Comparison of ENCODE assay signal across 8 cellular contexts in genomic region chr10:103592186-103593021, GRCh38.
A peak's percentile ranks its signal among the peaks of the same experiment; 100 is the strongest.
DNase-seq lines count a peak whose midpoint lies in the region; ATAC-seq, FAIRE-seq and TF ChIP-seq lines count a peak whose summit lies in the region.

No MANE protein-coding gene starts in this region.

- no TSS peak for BruUV-seq in endothelial cell of umbilical vein (replicated peaks; lab: Mats Ljungman, UMichigan)

- H3K4me2 ChIP-seq in endothelial cell of umbilical vein (ENCODE audit: insufficient read depth, low read length) = no peak overlapping the region
- H3K4me2 ChIP-seq in neural cell (ENCODE audit: low read length) = no peak overlapping the region

- POLR2A ChIA-PET in endothelial cell of umbilical vein (lab: Charles Lee) = no interaction called here

- FAIRE-seq in endothelial cell of umbilical vein (lab: Jason Lieb, UNC) = peak; percentile 73

- H3K36me3 ChIP-seq in endothelial cell of umbilical vein (ENCODE audit: control insufficient read depth in 2 of 2, extremely low read depth in 1 of 2, insufficient read depth in 2 of 2, low read length in 2 of 2) (no peaks in the 10 kb centered on the region), neural cell (ENCODE audit: insufficient read depth, low read length) (no peaks in the 10 kb centered on the region)

- H3K79me2 ChIP-seq in endothelial cell of umbilical vein (ENCODE audit: control insufficient read depth, insufficient read depth, low read length) (no peaks in the 10 kb centered on the region), neural cell (replicated peaks; ENCODE audit: insufficient read depth, low read length) (no peaks in the 10 kb centered on the region)

- ATAC-seq in GM19023 (IDR thresholded peaks at IDR 0.05; ENCODE audit: unreplicated experiment) = peak; percentile 80

- no peaks in the 10 kb centered on the region for H3F3A ChIP-seq in neural cell (ENCODE audit: insufficient read depth, low read length, poor library complexity, severe bottlenecking)

- TF ChIP-seq RAD21 in neural cell (conservative IDR thresholded peaks at IDR 0.05) = peak; percentile 62

- in situ Hi-C loops in KBM-7 (cut with MboI; ENCODE audit: low pct_unique_long_range_greater_than_20kb, low sequenced_read_pairs) = no loop called here

- no peak for TF ChIP-seq POLR2A in endothelial cell of umbilical vein (IDR thresholded peaks at IDR 0.05; ENCODE audit: low read depth, low read length)

- dilution Hi-C loops in endothelial cell of umbilical vein (cut with MboI; ENCODE audit: extremely low pct_ligation_motif_present, low sequenced_read_pairs) = no loop called here

- no peak overlapping the region for H2AFZ ChIP-seq in endothelial cell of umbilical vein (ENCODE audit: low read depth, low read length)
- H2AFZ ChIP-seq in neural cell (ENCODE audit: low read depth, low read length) = no peak overlapping the region

- H3K4me3 ChIP-seq in endothelial cell of umbilical vein (replicated peaks in 1 of 3; ENCODE audit: insufficient read depth in 1 of 3, low read depth in 1 of 3, low read length in 3 of 3) (no peak overlapping the region), neural cell (ENCODE audit: low read length) (no peak overlapping the region)

- DNase-seq in Ammon's horn (ENCODE audit: low spot score) (peak; percentile 51), KBM-7 (peak; percentile 63), endothelial cell of umbilical vein (ENCODE audit: low read depth, low spot score) (peak; percentile 40), amniotic stem cell (lab: John Stamatoyannopoulos, UW) (no peak)
- peak; percentile 13 for DNase-seq in activated CD4-positive, alpha-beta T cell treated with anti-CD3 and anti-CD28 coated beads for 1 hour
- no peak for DNase-seq in central memory CD4-positive, alpha-beta T cell

- CTCF ChIA-PET in endothelial cell of umbilical vein (lab: Charles Lee) = interaction anchor here (0.6 to 3.4 kb wide), 36 partner anchors 8 to 196 kb away, joined by 3 to 24 read pairs (median 4); partner anchors contain the start of genes ATP5MK, NEURL1 and PDCD11

- no peaks in the 10 kb centered on the region for H3K9me1 ChIP-seq in endothelial cell of umbilical vein (replicated peaks; ENCODE audit: control insufficient read depth, extremely low read depth, insufficient read depth, low read length)

- TF ChIP-seq CTCF in endothelial cell of umbilical vein (IDR thresholded peaks at IDR 0.05; ENCODE audit: extremely low read depth in 1 of 2, insufficient read depth in 1 of 2, low read depth in 1 of 2, low read length in 2 of 2) (peak; percentile 73 to 91), neural cell (IDR thresholded peaks at IDR 0.05; ENCODE audit: poor library complexity, severe bottlenecking) (peak; percentile 64)

- TF ChIP-seq EP300 in neural cell (conservative IDR thresholded peaks at IDR 0.05; ENCODE audit: poor library complexity, severe bottlenecking) = no peak

- H4K20me1 ChIP-seq in endothelial cell of umbilical vein (replicated peaks; ENCODE audit: control insufficient read depth, extremely low read depth, insufficient read depth, low read length) (no peaks in the 10 kb centered on the region), neural cell (ENCODE audit: insufficient read depth) (no peaks in the 10 kb centered on the region)

- peaks cover 4% of the 10 kb centered on the region for H3K4me1 ChIP-seq in endothelial cell of umbilical vein (ENCODE audit: control insufficient read depth, extremely low read depth, insufficient read depth, low read length)

- H3K9me3 ChIP-seq in endothelial cell of umbilical vein (replicated peaks; ENCODE audit: control insufficient read depth, insufficient read depth, low read length) = no peaks in the 10 kb centered on the region
- no peaks in the 10 kb centered on the region for H3K9me3 ChIP-seq in neural cell (ENCODE audit: low read length)

- H3K9ac ChIP-seq in endothelial cell of umbilical vein (replicated peaks; ENCODE audit: extremely low read depth, insufficient read depth, low read length) (no peak overlapping the region), neural cell (ENCODE audit: low read length) (no peak overlapping the region)

- H3K9me2 ChIP-seq in neural cell (ENCODE audit: insufficient read depth, low read length) = no peaks in the 10 kb centered on the region

- intact Hi-C loops in endothelial cell of umbilical vein (cut with micrococcal nuclease) = loop anchor here (2.0 to 5.0 kb wide), 2 partner anchors 110 to 176 kb away; no protein-coding TSS in a partner anchor

- H3K27ac ChIP-seq in endothelial cell of umbilical vein (ENCODE audit: insufficient read depth, low read depth, low read length) (no peak overlapping the region), neural cell (ENCODE audit: low read length) (no peak overlapping the region)

- H3K27me3 ChIP-seq in endothelial cell of umbilical vein (ENCODE audit: control insufficient read depth in 2 of 2, insufficient read depth in 2 of 2, low read length in 2 of 2) (no peaks in the 10 kb centered on the region), neural cell (ENCODE audit: insufficient read depth, low read depth, low read length) (no peaks in the 10 kb centered on the region)

TF ChIP-seq in endothelial cell of umbilical vein, 7 proteins besides CTCF, POLR2A, EP300 and RAD21:
- TF ChIP-seq MYC (IDR thresholded peaks at IDR 0.05; ENCODE audit: low read depth, low read length) (no peak), POLR2AphosphoS5 (IDR thresholded peaks at IDR 0.05; ENCODE audit: insufficient read depth, low read depth, low read length) (no peak)

TF ChIP-seq in neural cell, 6 proteins besides CTCF, POLR2A, EP300 and RAD21:
- TF ChIP-seq REST (IDR thresholded peaks at IDR 0.05; ENCODE audit: borderline replicate concordance) (no peak), SMC3 (conservative IDR thresholded peaks at IDR 0.05; ENCODE audit: poor library complexity) (peak; percentile 65)
TF ChIP-seq in neural cell: peak in this region for 1.

Comparison
In these comparisons a context has a peak if more than half of its experiments do, and no peak if none do; other contexts are left out.
1. DNase-seq: peak in Ammon's horn (single experiment), KBM-7 (single experiment), activated CD4-positive, alpha-beta T cell treated with anti-CD3 and anti-CD28 coated beads for 1 hour (single experiment) and endothelial cell of umbilical vein (single experiment); none in amniotic stem cell (single experiment) and central memory CD4-positive, alpha-beta T cell (single experiment).